8 cellular contexts compared by ENCODE assay signal in genomic region chr11:125593113-125593761, GRCh38. TPM values are rescaled to one million over a fixed set of nuclear protein-coding genes. Genes with fewer than 3 reads are reported as not detected.
DNase-seq lines count a peak whose midpoint lies in the region; ATAC-seq and TF ChIP-seq lines count a peak whose summit lies in the region.

No MANE protein-coding gene starts in this region.

- H3K27ac ChIP-seq in fibroblast of lung (ENCODE audit: insufficient read depth, low read length) (peak overlapping the region; percentile 89), neural progenitor cell (no peak overlapping the region)

- H3K79me2 ChIP-seq in fibroblast of lung (ENCODE audit: control insufficient read depth, insufficient read depth, low read length): peaks cover 45% of the 10 kb centered on the region
- peaks cover 72% of the 10 kb centered on the region for H3K79me2 ChIP-seq in neural progenitor cell (ENCODE audit: low read depth)

- peak overlapping the region; percentile 99 for H3K4me3 Mint-ChIP-seq in T-helper 17 cell
- peak overlapping the region; percentile 97 for H3K4me3 Mint-ChIP-seq in neural progenitor cell

- DNase-seq in DMS79 (lab: John Stamatoyannopoulos, UW) (peak; percentile 72), T-helper 17 cell (no peak), fibroblast of lung (ENCODE audit: low read depth in 2 of 2) (peak; percentile 20 to 60), neural progenitor cell (ENCODE audit: low spot score) (no peak), SKM-1 treated with dmso at 0.1 percent for 144 hours (lab: John Stamatoyannopoulos, UW; ENCODE audit: unreplicated experiment) (no peak), GDM1 (lab: John Stamatoyannopoulos, UW) (no peak)

- H3K9me3 Mint-ChIP-seq in neural progenitor cell: no peaks in the 10 kb centered on the region

- H3K36me3 Mint-ChIP-seq in T-helper 17 cell (ENCODE audit: low read depth) (peaks cover 6% of the 10 kb centered on the region), neural progenitor cell (peaks cover 7% of the 10 kb centered on the region)

- H3K9ac ChIP-seq in fibroblast of lung (ENCODE audit: insufficient read depth, low read length): peak overlapping the region; percentile 84
- peak overlapping the region; percentile 73 for H3K9ac ChIP-seq in neural progenitor cell

- no peaks in the 10 kb centered on the region for H3F3A ChIP-seq in neural progenitor cell (ENCODE audit: low read depth)

- H3K27me3 ChIP-seq in fibroblast of lung (ENCODE audit: control insufficient read depth, insufficient read depth, low read length): no peaks in the 10 kb centered on the region
- no peaks in the 10 kb centered on the region for H3K27me3 ChIP-seq in neural progenitor cell

- H3K4me2 ChIP-seq in fibroblast of lung (ENCODE audit: extremely low read depth, insufficient read depth, low read length): peak overlapping the region; percentile 89
- peak overlapping the region; percentile 94 for H3K4me2 ChIP-seq in neural progenitor cell

- TF ChIP-seq CTCF in fibroblast of lung (conservative IDR thresholded peaks at IDR 0.05 in 1 of 2, IDR thresholded peaks at IDR 0.05 in 1 of 2; ENCODE audit: low read depth in 1 of 2, low read length in 2 of 2): no peak
- no peak for TF ChIP-seq CTCF in neural progenitor cell (IDR thresholded peaks at IDR 0.05)

- H3K27ac Mint-ChIP-seq in T-helper 17 cell (peak overlapping the region; percentile 99), neural progenitor cell (peak overlapping the region; percentile 32)

- peak; percentile 0 for ATAC-seq in HG03039 (IDR thresholded peaks at IDR 0.05; ENCODE audit: unreplicated experiment)
- ATAC-seq in T-helper 17 cell: no peak
- no peak for ATAC-seq in GM21390 (IDR thresholded peaks at IDR 0.05; ENCODE audit: unreplicated experiment)

- H3K4me3 ChIP-seq in fibroblast of lung (replicated peaks in 1 of 4; ENCODE audit: control extremely low read depth in 1 of 4, insufficient read depth in 1 of 4, low read depth in 3 of 4, low read length in 4 of 4) (peak overlapping the region; percentile 42 to 99 (median 89)), neural progenitor cell (peak overlapping the region; percentile 92)

- H3K4me1 Mint-ChIP-seq in T-helper 17 cell: peaks cover 45% of the 10 kb centered on the region
- peaks cover 28% of the 10 kb centered on the region for H3K4me1 Mint-ChIP-seq in neural progenitor cell

- H3K4me1 ChIP-seq in fibroblast of lung (ENCODE audit: control insufficient read depth, extremely low read depth, insufficient read depth, low read length) (peaks cover 7% of the 10 kb centered on the region), neural progenitor cell (peaks cover 12% of the 10 kb centered on the region)

- H3K9me3 ChIP-seq in T-helper 17 cell (ENCODE audit: control insufficient read depth, low read length, poor library complexity, severe bottlenecking) (no peaks in the 10 kb centered on the region), fibroblast of lung (ENCODE audit: control insufficient read depth, insufficient read depth, low read depth, low read length) (no peaks in the 10 kb centered on the region), neural progenitor cell (ENCODE audit: low read depth) (no peaks in the 10 kb centered on the region)

- H3K36me3 ChIP-seq in fibroblast of lung (ENCODE audit: control insufficient read depth, insufficient read depth, low read length) (peaks cover 3% of the 10 kb centered on the region), neural progenitor cell (peaks cover 6% of the 10 kb centered on the region)

- H3K27me3 Mint-ChIP-seq in T-helper 17 cell: no peaks in the 10 kb centered on the region
- H3K27me3 Mint-ChIP-seq in neural progenitor cell (ENCODE audit: insufficient read depth, low read depth): peaks cover 2% of the 10 kb centered on the region

- peak overlapping the region; percentile 69 for H2AFZ ChIP-seq in fibroblast of lung (ENCODE audit: low read length)
- H2AFZ ChIP-seq in neural progenitor cell (replicated peaks): peak overlapping the region; percentile 92

- no peaks in the 10 kb centered on the region for H4K20me1 ChIP-seq in fibroblast of lung (ENCODE audit: control insufficient read depth, extremely low read depth, insufficient read depth, low read length)
- peaks cover 14% of the 10 kb centered on the region for H4K20me1 ChIP-seq in neural progenitor cell (ENCODE audit: low read depth)

RNA-seq across cellular contexts. Expression of gene STT3A, which starts 0.6 kb away (rescaled TPM):
- 10 to 100 TPM; 54.8 to 61.4 TPM for total RNA-seq in T-helper 17 cell
- total RNA-seq in fibroblast of lung: 188 and 257 TPM in 2 replicates
- 342 and 375 TPM in 2 replicates for polyA plus RNA-seq in fibroblast of lung
- polyA plus RNA-seq in fibroblast of lung (2012): 204 and 239 TPM in 2 replicates
- polyA minus RNA-seq in fibroblast of lung (ENCODE audit: low replicate concordance): 527 and 675 TPM in 2 replicates
- total RNA-seq in neural progenitor cell (ENCODE audit: low replicate concordance): 111 and 157 TPM in 2 replicates

RNA-seq across cellular contexts. Expression of gene EI24, which starts 24.0 kb away (rescaled TPM):
- total RNA-seq in T-helper 17 cell (10 to 100 TPM; 19.4 to 21.9 TPM), fibroblast of lung (94.6 and 107 TPM in 2 replicates), neural progenitor cell (ENCODE audit: low replicate concordance) (99.8 and 103 TPM in 2 replicates)
- polyA plus RNA-seq in fibroblast of lung: 180 and 185 TPM in 2 replicates
- polyA plus RNA-seq in fibroblast of lung (2012): 84.4 and 93.4 TPM in 2 replicates
- polyA minus RNA-seq in fibroblast of lung (ENCODE audit: low replicate concordance): 66.1 and 75.0 TPM in 2 replicates

RNA-seq across cellular contexts. Expression of gene CHEK1, which starts 31.7 kb away (rescaled TPM):
- total RNA-seq in T-helper 17 cell (10 to 100 TPM in 1 of 2 donors, 1 to 10 TPM in 1; 7.9 to 16.0 TPM), fibroblast of lung (28.5 and 39.5 TPM in 2 replicates), neural progenitor cell (ENCODE audit: low replicate concordance) (104 and 161 TPM in 2 replicates)
- polyA plus RNA-seq in fibroblast of lung: 28.3 and 37.9 TPM in 2 replicates
- polyA plus RNA-seq in fibroblast of lung (2012): 22.3 and 33.4 TPM in 2 replicates
- 6.9 and 14.6 TPM in 2 replicates for polyA minus RNA-seq in fibroblast of lung (ENCODE audit: low replicate concordance)

Comparison
In these comparisons a context has a peak if more than half of its experiments do, and no peak if none do; other contexts are left out.
1. DNase-seq: peak in DMS79 (single experiment) and fibroblast of lung (2 of 2); none in T-helper 17 cell (0 of 3), neural progenitor cell (single experiment), SKM-1 treated with dmso at 0.1 percent for 144 hours (single experiment) and GDM1 (single experiment).